ENCODE assay signal across 18 cellular contexts in genomic region chr5:140587495-140587894, GRCh38.
"Had no signal": no experiment of that assay in that cellular context is flagged by ENCODE, and none has a peak within 500 bp of the region (broad histone marks: within the 10 kb centered on the region; RNA-seq: fewer than 3 reads in every experiment).

No MANE protein-coding gene starts in this region.

- H3K36me3 ChIP-seq: left ventricle myocardium inferior, lower lobe of right lung, right lobe of liver, tibial nerve had no signal

- H3K27ac ChIP-seq: foreskin keratinocyte, lower lobe of right lung, right lobe of liver, testis had no signal

- H3K9me3 ChIP-seq: lower lobe of right lung, psoas muscle, right lobe of liver, testis had no signal

- H3K27me3 ChIP-seq: foreskin keratinocyte, right lobe of liver, testis, tibial nerve had no signal

- H3K4me1 ChIP-seq: foreskin keratinocyte, right lobe of liver had no signal

- DNase-seq: effector memory CD8-positive, alpha-beta T cell; erythroblast; foreskin keratinocyte; immature natural killer cell; left ventricle myocardium inferior; lower lobe of right lung; midbrain; naive B cell; psoas muscle; retina; right lobe of liver; stimulated activated CD4-positive, alpha-beta T cell treated with anti-CD3 and anti-CD28 coated beads, Interleukin-15, amount 100 ng/mL, for 24 hours; stimulated activated CD4-positive, alpha-beta T cell treated with anti-CD3 and anti-CD28 coated beads, Interleukin-1b, Interleukin-23, amount 100 ng/mL, for 48 hours; stimulated activated CD4-positive, alpha-beta T cell treated with anti-CD3 and anti-CD28 coated beads, Interleukin-4, amount 100 ng/mL, for 4 hours; stimulated activated naive B cell treated with anti-CD40 and anti-IgM and Interleukin-4, amounts not matched to agents 10 μg/mL and 1 μg/mL and 100 μg/mL, for 72 hours; stimulated activated naive CD8-positive, alpha-beta T cell treated with anti-CD3 and anti-CD28 coated beads, Interleukin-15, amount 100 ng/mL, for 72 hours; testis had no signal

- H3K4me3 ChIP-seq: left ventricle myocardium inferior, lower lobe of right lung, psoas muscle, right lobe of liver, testis, tibial nerve had no signal
